ENCODE assay signal across 31 cellular contexts in the genomic region with DNA sequence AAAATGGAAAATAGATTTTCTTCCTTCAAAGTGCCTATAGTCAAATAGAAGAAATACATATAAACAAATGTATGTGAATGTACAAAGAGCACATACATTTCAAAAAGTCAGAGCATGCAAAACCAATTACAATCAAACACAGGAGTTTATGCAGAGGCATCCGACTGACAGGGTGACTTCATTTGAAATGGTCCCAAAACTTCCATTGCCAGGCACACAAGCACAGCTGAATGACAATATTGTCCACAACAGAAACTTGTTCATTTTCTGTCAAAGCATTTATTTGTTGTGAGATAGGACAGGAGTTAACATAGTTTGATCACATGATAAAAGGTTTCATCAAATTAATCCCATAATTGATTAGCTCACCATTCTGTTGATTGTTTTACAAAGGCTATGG.
"Had no signal": no experiment of that assay in that cellular context is flagged by ENCODE, and none has a peak within 500 bp of the region (broad histone marks: within the 10 kb centered on the region; RNA-seq: fewer than 3 reads in every experiment).

No MANE protein-coding gene starts in this region.

- DNase-seq: activated B cell treated with CpG ODN at 0.5 μM for 24 hours; activated CD4-positive, alpha-beta memory T cell treated with anti-CD3 and anti-CD28 coated beads for 36 hours; activated CD4-positive, alpha-beta T cell treated with anti-CD3 and anti-CD28 coated beads for 4 hours; activated CD4-positive, alpha-beta T cell treated with anti-CD3 and anti-CD28 coated beads, Interleukin-2, amount 10 ng/mL, durations not matched to agents 24 days and 14 days; activated CD4-positive, alpha-beta T cell treated with anti-CD3 and anti-CD28 coated beads, Interleukin-2, amount 50 U/mL, for 1 hour; activated CD4-positive, alpha-beta T cell treated with anti-CD3 and anti-CD28 coated beads, Interleukin-2, amount 50 U/mL, for 4 hours; activated CD4-positive, CD25-positive, alpha-beta regulatory T cell treated with anti-CD3 and anti-CD28 coated beads, Interleukin-2, amount 50 U/mL, for 72 hours; activated CD8-positive, alpha-beta memory T cell treated with anti-CD3 and anti-CD28 coated beads, Interleukin-2, amount 50 U/mL, for 4 hours; activated CD8-positive, alpha-beta T cell treated with anti-CD3 and anti-CD28 coated beads for 36 hours; activated effector memory CD4-positive, alpha-beta T cell treated with anti-CD3 and anti-CD28 coated beads, Interleukin-2, amount 50 U/mL, for 16 hours; activated gamma-delta T cell treated with Interleukin-2 at 50 U/mL for 16 hours; activated naive CD4-positive, alpha-beta T cell; activated naive CD4-positive, alpha-beta T cell treated with anti-CD3 and anti-CD28 coated beads for 36 hours; activated naive CD4-positive, alpha-beta T cell treated with anti-CD3 and anti-CD28 coated beads, Interleukin-2, amount 50 U/mL, for 16 hours; activated naive CD8-positive, alpha-beta T cell treated with anti-CD3 and anti-CD28 coated beads for 36 hours; activated T-cell treated with anti-CD3 and anti-CD28 coated beads for 4 hours; activated T-cell treated with anti-CD3 and anti-CD28 coated beads, Interleukin-2, amount 50 U/mL, for 1 hour; activated T-cell treated with anti-CD3 and anti-CD28 coated beads, Interleukin-2, amount 50 U/mL, for 4 hours; activated T-cell treated with anti-CD3 and anti-CD28 coated beads, Interleukin-2, amount 50 U/mL, for 72 hours; adrenal gland; amniotic stem cell; aorta; body of pancreas; brain microvascular endothelial cell; central memory CD4-positive, alpha-beta T cell; T-helper 2 cell; T-helper 9 cell had no signal

- ATAC-seq: activated CD8-positive, alpha-beta T cell treated with anti-CD3 and anti-CD28 coated beads for 36 hours; activated naive CD4-positive, alpha-beta T cell treated with anti-CD3 and anti-CD28 coated beads, Interleukin-2, amount 50 U/mL, for 72 hours; activated T-cell treated with anti-CD3 and anti-CD28 coated beads, Interleukin-2, amount 50 U/mL, for 4 hours; activated T-cell treated with anti-CD3 and anti-CD28 coated beads, Interleukin-2, amount 50 U/mL, for 72 hours; activated T-helper 17 cell treated with anti-CD3 and anti-CD28 coated beads, Interleukin-2, amount 50 U/mL, for 72 hours; body of pancreas had no signal

- H3K27me3 ChIP-seq: body of pancreas, brain microvascular endothelial cell, breast epithelium had no signal

- H3K9me3 ChIP-seq: adrenal gland, body of pancreas, breast epithelium had no signal

- H3K4me3 ChIP-seq: adrenal gland, body of pancreas, breast epithelium had no signal

- H3K27ac ChIP-seq: adrenal gland, body of pancreas, brain microvascular endothelial cell, breast epithelium, VCaP had no signal

- H3K4me1 ChIP-seq: adrenal gland, body of pancreas, breast epithelium had no signal

- H3K36me3 ChIP-seq: adrenal gland, brain microvascular endothelial cell, breast epithelium had no signal
